22 cellular contexts compared by ENCODE assay signal in the genomic region with DNA sequence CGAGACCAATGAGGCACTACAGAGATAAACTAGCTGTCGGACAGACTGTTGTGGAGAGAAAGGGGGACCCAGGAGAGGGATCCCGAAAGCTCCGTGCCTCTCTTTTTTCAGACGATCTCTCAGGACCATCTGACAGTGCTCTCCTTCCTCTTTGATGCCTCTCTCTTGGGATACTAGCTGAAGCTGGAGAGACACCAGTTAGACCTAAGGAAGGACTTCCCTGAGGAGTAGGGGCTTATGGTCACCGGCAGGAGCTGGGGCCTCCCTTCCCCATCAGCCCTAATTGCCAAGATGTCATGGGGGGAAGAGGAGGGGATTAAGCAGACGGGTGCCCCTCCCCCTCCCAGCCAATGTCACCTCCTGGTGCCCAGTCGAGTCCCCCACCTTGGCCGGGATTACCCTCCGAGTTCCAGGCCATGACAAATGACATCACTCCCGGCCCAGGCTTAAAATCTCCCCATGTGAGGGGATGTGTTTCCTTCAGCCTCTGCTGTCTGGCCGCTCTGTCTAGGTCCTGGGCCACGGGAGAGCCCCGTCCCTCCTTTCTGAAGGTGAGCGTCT. TPM values are rescaled to one million over a fixed set of nuclear protein-coding genes. Genes with fewer than 3 reads are reported as not detected.
A peak's percentile ranks its signal among the peaks of the same experiment; 100 is the strongest.
DNase-seq lines count a peak whose midpoint lies in the region; ATAC-seq and TF ChIP-seq lines count a peak whose summit lies in the region.
"Had no signal": no experiment of that assay in that cellular context is flagged by ENCODE, and none has a peak within 500 bp of the region (broad histone marks: within the 10 kb centered on the region; RNA-seq: fewer than 3 reads in every experiment).

A gene (plus strand): TSS at position 478 of the 561 bp plus-strand sequence. CDS start 12,507 bp downstream, outside the sequence.

- TF ChIP-seq CTCF in retinal pigment epithelial cell (conservative IDR thresholded peaks at IDR 0.05; ENCODE audit: low read depth, low read length), result no peak

- H3K9ac ChIP-seq in NT2/D1 (ENCODE audit: insufficient read length, low read depth), result peak within 1 kb of the TSS; percentile 10
- H3K9ac ChIP-seq: BLaER1 had no signal

- peaks cover 15% of the 10 kb centered on the region for H3K4me1 ChIP-seq in NT2/D1 (ENCODE audit: insufficient read depth, insufficient read length)
- H3K4me1 ChIP-seq: BLaER1 had no signal

- H3K27me3 ChIP-seq in H7 (ENCODE audit: control insufficient read depth, insufficient read depth, low read length), result no peaks in the 10 kb centered on the region
- H3K27me3 ChIP-seq in NT2/D1 (ENCODE audit: insufficient read depth, insufficient read length), result no peaks in the 10 kb centered on the region

- H3K36me3 ChIP-seq in H7 (replicated peaks; ENCODE audit: control insufficient read depth, insufficient read depth, low read length) (no peaks in the 10 kb centered on the region), NT2/D1 (ENCODE audit: insufficient read depth, insufficient read length, low read length) (no peaks in the 10 kb centered on the region)
- H3K36me3 ChIP-seq: BLaER1 had no signal

- DNase-seq in H7 (peak; percentile 46), NT2/D1 (ENCODE audit: low read depth, low spot score) (no peak), retinal pigment epithelial cell (ENCODE audit: low read depth) (no peak)
- no peak for DNase-seq in activated CD8-positive, alpha-beta memory T cell treated with anti-CD3 and anti-CD28 coated beads, Interleukin-2, amount 50 U/mL, for 4 hours
- DNase-seq: CD4-positive, alpha-beta memory T cell; DMS53; EL; KBM-7; NCI-H1105; NCI-H2081 treated with DMSO at 0.1 percent for 48 hours; NCI-H510A; NCI-H748 treated with DMSO at 0.1 percent for 48 hours; SW 1271 had no signal

- H3K4me3 ChIP-seq in H7 (ENCODE audit: insufficient read depth, low read depth, low read length) (no peak within 1 kb of the TSS), NT2/D1 (ENCODE audit: insufficient read length, low read depth) (no peak within 1 kb of the TSS), iPS-18c (ENCODE audit: insufficient read depth, low read depth, low read length) (peak within 1 kb of the TSS; percentile 20; the same call in 1 of the 2 replicates), retinal pigment epithelial cell (ENCODE audit: low read length) (peak within 1 kb of the TSS; percentile 25)
- H3K4me3 ChIP-seq: BLaER1 had no signal

- no peak for ATAC-seq in GM18502 (IDR thresholded peaks at IDR 0.05; ENCODE audit: poor library complexity, unreplicated experiment)
- no peak for ATAC-seq in GM21381 (IDR thresholded peaks at IDR 0.05; ENCODE audit: unreplicated experiment)
- no peak for ATAC-seq in SK-N-SH treated with all-trans-retinoic acid at 6 μM for 48 hours
- ATAC-seq: HCT116, Panc1 had no signal

- H3K9me3 ChIP-seq in NT2/D1 (ENCODE audit: insufficient read depth, low read length) (no peaks in the 10 kb centered on the region), iPS-18c (ENCODE audit: control insufficient read depth, insufficient read depth, low read length) (no peaks in the 10 kb centered on the region)
- H3K9me3 ChIP-seq: BLaER1 had no signal

TF ChIP-seq in SK-N-SH treated with all-trans-retinoic acid at 6 μM for 48 hours, 23 proteins besides CTCF, POLR2A, EP300 and RAD21:
- TF ChIP-seq BACH2 (CRISPR knock-in tag; IDR thresholded peaks at IDR 0.05; ENCODE audit: borderline replicate concordance), result no peak
- TF ChIP-seq ZNF8 (CRISPR knock-in tag; IDR thresholded peaks at IDR 0.05), result no peak
- TF ChIP-seq ZFP3 (CRISPR knock-in tag; IDR thresholded peaks at IDR 0.05), result no peak
- TF ChIP-seq ZNF70 (CRISPR knock-in tag; IDR thresholded peaks at IDR 0.05), result no peak
- no peak for TF ChIP-seq SNAI2 (CRISPR knock-in tag; IDR thresholded peaks at IDR 0.05)
- no peak for TF ChIP-seq GLIS3 (CRISPR knock-in tag; IDR thresholded peaks at IDR 0.05)
- TF ChIP-seq, protein P1, sequence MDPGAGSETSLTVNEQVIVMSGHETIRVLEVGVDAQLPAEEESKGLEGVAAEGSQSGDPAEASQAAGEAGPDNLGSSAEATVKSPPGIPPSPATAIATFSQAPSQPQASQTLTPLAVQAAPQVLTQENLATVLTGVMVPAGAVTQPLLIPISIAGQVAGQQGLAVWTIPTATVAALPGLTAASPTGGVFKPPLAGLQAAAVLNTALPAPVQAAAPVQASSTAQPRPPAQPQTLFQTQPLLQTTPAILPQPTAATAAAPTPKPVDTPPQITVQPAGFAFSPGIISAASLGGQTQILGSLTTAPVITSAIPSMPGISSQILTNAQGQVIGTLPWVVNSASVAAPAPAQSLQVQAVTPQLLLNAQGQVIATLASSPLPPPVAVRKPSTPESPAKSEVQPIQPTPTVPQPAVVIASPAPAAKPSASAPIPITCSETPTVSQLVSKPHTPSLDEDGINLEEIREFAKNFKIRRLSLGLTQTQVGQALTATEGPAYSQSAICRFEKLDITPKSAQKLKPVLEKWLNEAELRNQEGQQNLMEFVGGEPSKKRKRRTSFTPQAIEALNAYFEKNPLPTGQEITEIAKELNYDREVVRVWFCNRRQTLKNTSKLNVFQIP (CRISPR knock-in tag; IDR thresholded peaks at IDR 0.05; ENCODE audit: borderline replicate concordance, low read depth), result no peak
- TF ChIP-seq, protein P2, sequence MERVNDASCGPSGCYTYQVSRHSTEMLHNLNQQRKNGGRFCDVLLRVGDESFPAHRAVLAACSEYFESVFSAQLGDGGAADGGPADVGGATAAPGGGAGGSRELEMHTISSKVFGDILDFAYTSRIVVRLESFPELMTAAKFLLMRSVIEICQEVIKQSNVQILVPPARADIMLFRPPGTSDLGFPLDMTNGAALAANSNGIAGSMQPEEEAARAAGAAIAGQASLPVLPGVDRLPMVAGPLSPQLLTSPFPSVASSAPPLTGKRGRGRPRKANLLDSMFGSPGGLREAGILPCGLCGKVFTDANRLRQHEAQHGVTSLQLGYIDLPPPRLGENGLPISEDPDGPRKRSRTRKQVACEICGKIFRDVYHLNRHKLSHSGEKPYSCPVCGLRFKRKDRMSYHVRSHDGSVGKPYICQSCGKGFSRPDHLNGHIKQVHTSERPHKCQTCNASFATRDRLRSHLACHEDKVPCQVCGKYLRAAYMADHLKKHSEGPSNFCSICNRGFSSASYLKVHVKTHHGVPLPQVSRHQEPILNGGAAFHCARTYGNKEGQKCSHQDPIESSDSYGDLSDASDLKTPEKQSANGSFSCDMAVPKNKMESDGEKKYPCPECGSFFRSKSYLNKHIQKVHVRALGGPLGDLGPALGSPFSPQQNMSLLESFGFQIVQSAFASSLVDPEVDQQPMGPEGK (CRISPR knock-in tag; IDR thresholded peaks at IDR 0.05; ENCODE audit: borderline replicate concordance), result no peak
- TF ChIP-seq ISL1 (CRISPR knock-in tag; IDR thresholded peaks at IDR 0.05), result no peak
- no peak for TF ChIP-seq CSDC2 (CRISPR knock-in tag; IDR thresholded peaks at IDR 0.05)
- TF ChIP-seq, protein P3, sequence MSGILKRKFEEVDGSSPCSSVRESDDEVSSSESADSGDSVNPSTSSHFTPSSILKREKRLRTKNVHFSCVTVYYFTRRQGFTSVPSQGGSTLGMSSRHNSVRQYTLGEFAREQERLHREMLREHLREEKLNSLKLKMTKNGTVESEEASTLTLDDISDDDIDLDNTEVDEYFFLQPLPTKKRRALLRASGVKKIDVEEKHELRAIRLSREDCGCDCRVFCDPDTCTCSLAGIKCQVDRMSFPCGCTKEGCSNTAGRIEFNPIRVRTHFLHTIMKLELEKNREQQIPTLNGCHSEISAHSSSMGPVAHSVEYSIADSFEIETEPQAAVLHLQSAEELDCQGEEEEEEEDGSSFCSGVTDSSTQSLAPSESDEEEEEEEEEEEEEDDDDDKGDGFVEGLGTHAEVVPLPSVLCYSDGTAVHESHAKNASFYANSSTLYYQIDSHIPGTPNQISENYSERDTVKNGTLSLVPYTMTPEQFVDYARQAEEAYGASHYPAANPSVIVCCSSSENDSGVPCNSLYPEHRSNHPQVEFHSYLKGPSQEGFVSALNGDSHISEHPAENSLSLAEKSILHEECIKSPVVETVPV (CRISPR knock-in tag; IDR thresholded peaks at IDR 0.05), result no peak

RNA-seq across cellular contexts. Expression of the gene that starts here (rescaled TPM):
- total RNA-seq in H7 (2014; rRNA removed; shearing (Covaris generic)), result 0.07 and 0.63 TPM in 2 replicates
- total RNA-seq: A673; CD4-positive, alpha-beta memory T cell; SK-MEL-5 had no signal

Comparison
In these comparisons a context has a peak if more than half of its experiments do, and no peak if none do; other contexts are left out.
1. Peak in DNase-seq in H7; RNA of the gene not detected or under 1 TPM.
2. H3K4me3 ChIP-seq: peak in iPS-18c (single experiment) and retinal pigment epithelial cell (single experiment); none in H7 (single experiment) and NT2/D1 (single experiment).